ENCODE assay signal across 15 cellular contexts in the genomic region with DNA sequence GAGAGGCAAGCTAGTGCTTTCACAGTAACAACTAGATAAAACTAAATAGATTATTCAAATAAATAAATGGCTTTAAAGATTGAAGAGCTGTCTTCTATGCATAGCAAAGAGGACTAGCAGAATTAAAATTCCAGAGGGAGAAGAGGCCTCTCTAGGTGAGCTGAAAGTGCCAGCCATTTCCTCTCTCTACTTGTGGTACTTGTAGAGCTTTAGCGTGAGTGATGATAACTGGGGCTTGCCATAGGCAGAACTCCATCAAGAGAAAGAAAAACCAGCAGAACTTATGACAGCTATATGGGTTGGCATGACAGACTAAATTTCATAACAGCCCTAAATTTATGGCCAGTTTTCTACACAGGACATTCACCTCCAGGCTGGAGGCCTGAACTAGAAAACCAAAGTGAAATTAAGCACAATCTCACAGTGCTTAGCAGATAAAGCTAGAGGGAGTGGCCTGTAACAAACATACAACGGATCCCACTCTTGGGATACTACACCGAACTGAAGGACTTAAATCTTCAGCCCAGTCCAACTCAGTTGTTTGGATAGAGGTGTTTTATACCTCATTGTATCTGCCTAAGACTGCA. TPM values are rescaled to one million over a fixed set of nuclear protein-coding genes. Genes with fewer than 3 reads are reported as not detected.
A peak's percentile ranks its signal among the peaks of the same experiment; 100 is the strongest.
DNase-seq lines count a peak whose midpoint lies in the region; ATAC-seq and TF ChIP-seq lines count a peak whose summit lies in the region.
"Had no signal": no experiment of that assay in that cellular context is flagged by ENCODE, and none has a peak within 500 bp of the region (broad histone marks: within the 10 kb centered on the region; RNA-seq: fewer than 3 reads in every experiment).

No MANE protein-coding gene starts in this region.

- peak overlapping the region; percentile 53 for H3K27ac ChIP-seq in cardiac muscle cell
- no peak overlapping the region for H3K27ac ChIP-seq in heart left ventricle
- H3K27ac ChIP-seq in OCI-LY7 (ENCODE audit: low read depth, low read length, poor library complexity, severe bottlenecking), result no peak overlapping the region
- H3K27ac ChIP-seq: gastrocnemius medialis, lower lobe of right lung, SJSA1 had no signal

- CTCF ChIA-PET in OCI-LY7 (lab: Charles Lee; ENCODE audit: unreplicated experiment), result no interaction called here

- POLR2A ChIA-PET in OCI-LY7 (lab: Charles Lee), result interaction anchor here (0.6 to 1.7 kb wide), 8 partner anchors 10 to 229 kb away, joined by 3 to 5 read pairs (median 3); partner anchors contain the start of genes SAMD15 and TMED8

- H3K36me3 ChIP-seq in cardiac muscle cell (no peaks in the 10 kb centered on the region), heart left ventricle (no peaks in the 10 kb centered on the region), OCI-LY7 (ENCODE audit: insufficient read depth, low read length) (peaks cover 30% of the 10 kb centered on the region)
- H3K36me3 ChIP-seq: gastrocnemius medialis, lower lobe of right lung had no signal

- 36 to 60% (median 45%) methylated on average over 3 of the region's 3 CpGs for WGBS in heart left ventricle, 4 donors

- BruUV-seq in OCI-LY7 (replicated peaks; lab: Mats Ljungman, UMichigan), result no TSS peak

- H3K4me3 ChIP-seq in cardiac muscle cell (no peak overlapping the region), heart left ventricle (no peak overlapping the region), OCI-LY7 (ENCODE audit: low read depth, low read length, poor library complexity, severe bottlenecking) (no peak overlapping the region)
- H3K4me3 ChIP-seq: gastrocnemius medialis, lower lobe of right lung, SJSA1 had no signal

- peak overlapping the region; percentile 10; the same call in 1 of the 2 replicates for H3K4me2 ChIP-seq in OCI-LY7 (ENCODE audit: low read length)

- 0 out of 2 replicates have a peak, but pooled peaks cover under 1% of the 10 kb centered on the region for H4K20me1 ChIP-seq in OCI-LY7 (ENCODE audit: insufficient read depth, low read length)

- H3K9me3 ChIP-seq in cardiac muscle cell (ENCODE audit: low read depth), result no peaks in the 10 kb centered on the region
- no peaks in the 10 kb centered on the region for H3K9me3 ChIP-seq in heart left ventricle
- H3K9me3 ChIP-seq in OCI-LY7 (ENCODE audit: low read length), result no peaks in the 10 kb centered on the region
- H3K9me3 ChIP-seq: gastrocnemius medialis, lower lobe of right lung, SJSA1 had no signal

- ATAC-seq in heart left ventricle (no peak), left lobe of liver (peak; percentile 26), HG03469 (IDR thresholded peaks at IDR 0.05; ENCODE audit: unreplicated experiment) (no peak)
- ATAC-seq: gastrocnemius medialis, lower lobe of right lung had no signal

- no peak for TF ChIP-seq POLR2A in heart left ventricle (IDR thresholded peaks at IDR 0.05)

- peaks cover 89% of the 10 kb centered on the region for H3K79me2 ChIP-seq in OCI-LY7 (ENCODE audit: insufficient read depth, low read depth, low read length)

- no peaks in the 10 kb centered on the region for H3K27me3 ChIP-seq in cardiac muscle cell
- H3K27me3 ChIP-seq in heart left ventricle, result no peaks in the 10 kb centered on the region
- H3K27me3 ChIP-seq: gastrocnemius medialis, SJSA1 had no signal

- DNase-seq in cardiac muscle cell (ENCODE audit: low read depth in 1 of 2, low spot score in 1 of 2) (peak in 1 of 2 donors; percentile 57), heart left ventricle (no peak), OCI-LY7 (ENCODE audit: low spot score) (no peak), left lobe of liver (ENCODE audit: low spot score) (no peak), globus pallidus (ENCODE audit: low spot score) (no peak), NCI-H2227 (lab: John Stamatoyannopoulos, UW; ENCODE audit: unreplicated experiment) (no peak), 8988T (no peak)
- DNase-seq: activated T-cell treated with anti-CD3 and anti-CD28 coated beads, Interleukin-2, amount 50 U/mL, for 48 hours; aorta; gastrocnemius medialis; lower lobe of right lung; NCI-H345; nephron progenitor cell had no signal

- intact Hi-C loops in heart left ventricle (cut with DNase I) (no loop called here), OCI-LY7 (cut with micrococcal nuclease; ENCODE audit: unreplicated experiment) (no loop called here)

- H3K4me1 ChIP-seq in cardiac muscle cell (ENCODE audit: low read depth), result peaks cover 11% of the 10 kb centered on the region
- peaks cover 0 to 57% (median 16%) of the 10 kb centered on the region in 12 donors for H3K4me1 ChIP-seq in heart left ventricle
- H3K4me1 ChIP-seq in OCI-LY7 (ENCODE audit: insufficient read depth, low read length, poor library complexity, severe bottlenecking), result peaks cover 28% of the 10 kb centered on the region
- H3K4me1 ChIP-seq: gastrocnemius medialis had no signal

- no peak overlapping the region for H2AFZ ChIP-seq in OCI-LY7 (ENCODE audit: low read length)

- TF ChIP-seq CTCF in cardiac muscle cell (IDR thresholded peaks at IDR 0.05; ENCODE audit: low read depth, low read length) (no peak), heart left ventricle (IDR thresholded peaks at IDR 0.05) (no peak), OCI-LY7 (conservative IDR thresholded peaks at IDR 0.05; ENCODE audit: low read length) (no peak)

- no peaks in the 10 kb centered on the region for H3K9me2 ChIP-seq in OCI-LY7 (ENCODE audit: insufficient read depth, low read length)

RNA-seq across cellular contexts. Expression of gene SPTLC2, which starts 11.0 kb away (rescaled TPM):
- 13.9 and 17.8 TPM in 2 replicates for total RNA-seq in cardiac muscle cell
- polyA plus RNA-seq in cardiac muscle cell, result 14.4 and 17.3 TPM in 2 replicates
- total RNA-seq in heart left ventricle, result 10 to 100 TPM in 8 of 9 donors, 1 to 10 TPM in 1; 8.2 to 25.2 (median 11.2) TPM
- 10 to 100 TPM in 1 of 2 donors, 1 to 10 TPM in 1; 3.8 to 12.0 TPM for polyA plus RNA-seq in heart left ventricle
- 14.7 and 19.6 TPM in 2 replicates for total RNA-seq in OCI-LY7 (2014; rRNA removed; shearing (Covaris generic))
- 36.8 and 45.1 TPM in 2 replicates for total RNA-seq in OCI-LY7 (2022)
- total RNA-seq in left lobe of liver, result 8.7 TPM
